ENCODE assay signal across 13 cellular contexts in genomic region chr10:114343623-114344306, GRCh38.
A peak's percentile ranks its signal among the peaks of the same experiment; 100 is the strongest.
DNase-seq lines count a peak whose midpoint lies in the region; ATAC-seq, FAIRE-seq and TF ChIP-seq lines count a peak whose summit lies in the region.
"Had no signal": no experiment of that assay in that cellular context is flagged by ENCODE, and none has a peak within 500 bp of the region (broad histone marks: within the 10 kb centered on the region; RNA-seq: fewer than 3 reads in every experiment).

No MANE protein-coding gene starts in this region.

- H2BK12ac ChIP-seq in H1 (ENCODE audit: low read depth, low read length) (peak overlapping the region; percentile 60; the same call in 1 of the 2 replicates), trophoblast cell (ENCODE audit: low read length) (peak overlapping the region; percentile 68)

- 0 out of 2 replicates have a peak overlapping the region, but pooled peaks have one; percentile 8 for H2BK5ac ChIP-seq in H1 (ENCODE audit: low read depth, low read length)
- peak overlapping the region; percentile 11 for H2BK5ac ChIP-seq in trophoblast cell (ENCODE audit: low read depth, low read length, poor library complexity)

- H3K4me1 ChIP-seq in H1 (replicated peaks in 1 of 4; ENCODE audit: control insufficient read depth in 3 of 4, insufficient read depth in 4 of 4, low read length in 3 of 4) (no peaks in the 10 kb centered on the region; a peak in 1 of 7 replicates), trophoblast cell (ENCODE audit: control insufficient read depth in 1 of 2, insufficient read depth in 2 of 2, low read length in 2 of 2) (peaks cover 39 to 40% of the 10 kb centered on the region in 2 experiments)

- H3K23ac ChIP-seq in H1 (ENCODE audit: insufficient read length) (no peak overlapping the region), trophoblast cell (ENCODE audit: low read length) (no peak overlapping the region)

- H3K79me2 ChIP-seq in H1 (ENCODE audit: control insufficient read depth in 1 of 2, insufficient read depth in 2 of 2, low read length in 2 of 2) (no peaks in the 10 kb centered on the region), trophoblast cell (ENCODE audit: control insufficient read depth, insufficient read depth, low read length, poor library complexity) (peaks cover 9% of the 10 kb centered on the region)

- H4K91ac ChIP-seq in H1 (replicated peaks; ENCODE audit: insufficient read length, low read length) (no peak overlapping the region), trophoblast cell (ENCODE audit: low read depth, low read length) (peak overlapping the region; percentile 42)

- H2BK20ac ChIP-seq in H1 (ENCODE audit: low read length): no peak overlapping the region

- H3K4me2 ChIP-seq in H1 (ENCODE audit: insufficient read depth in 1 of 2, low read depth in 2 of 2, low read length in 2 of 2) (no peak overlapping the region), trophoblast cell (ENCODE audit: low read length) (no peak overlapping the region)

- H3K9ac ChIP-seq in H1 (replicated peaks in 1 of 4; ENCODE audit: extremely low read depth in 1 of 4, low read depth in 3 of 4, low read length in 3 of 4) (no peak overlapping the region), trophoblast cell (ENCODE audit: low read length) (no peak overlapping the region)

- H2AFZ ChIP-seq in H1 (ENCODE audit: low read length): no peak overlapping the region
- no peak overlapping the region for H2AFZ ChIP-seq in trophoblast cell (ENCODE audit: insufficient read depth, low read length, poor library complexity)

- H3K36me3 ChIP-seq in H1 (ENCODE audit: control insufficient read depth in 2 of 4, insufficient read depth in 4 of 4, low read length in 3 of 4): no peaks in the 10 kb centered on the region
- peaks cover 9 to 19% of the 10 kb centered on the region in 2 experiments for H3K36me3 ChIP-seq in trophoblast cell (ENCODE audit: control insufficient read depth in 1 of 2, insufficient read depth in 2 of 2, low read length in 2 of 2)
- no peaks in the 10 kb centered on the region for H3K36me3 ChIP-seq in WERI-Rb-1

- ATAC-seq in HG03342 (IDR thresholded peaks at IDR 0.05; ENCODE audit: unreplicated experiment) (no peak), HG03135 (IDR thresholded peaks at IDR 0.05; ENCODE audit: unreplicated experiment) (no peak)
- ATAC-seq: activated CD4-positive, CD25-positive, alpha-beta regulatory T cell treated with anti-CD3 and anti-CD28 coated beads, Interleukin-2, amount 50 U/mL, for 24 hours had no signal

- no peak overlapping the region for H3K56ac ChIP-seq in H1 (replicated peaks; ENCODE audit: insufficient read length, low read depth, low read length)

- no peak overlapping the region for H4K5ac ChIP-seq in H1 (ENCODE audit: insufficient read length, low read depth, low read length)

- H3K79me1 ChIP-seq in H1 (ENCODE audit: low read depth, low read length) (no peaks in the 10 kb centered on the region), trophoblast cell (ENCODE audit: low read length) (peaks cover 31% of the 10 kb centered on the region)

- CTCF ChIA-PET in H1 (lab: Charles Lee; ENCODE audit: partially characterized antibody): interaction anchor here (0.7 to 8.4 kb wide), 11 partner anchors 9 to 94 kb away, joined by 3 to 48 read pairs (median 4); no protein-coding TSS in a partner anchor

- H3K23me2 ChIP-seq in H1 (ENCODE audit: low read depth, low read length): no peaks in the 10 kb centered on the region

- H3K27ac ChIP-seq in H1 (ENCODE audit: low read depth, low read length): no peak overlapping the region
- no peak overlapping the region for H3K27ac ChIP-seq in trophoblast cell (ENCODE audit: low read depth, low read length)
- H3K27ac ChIP-seq in WERI-Rb-1: no peak overlapping the region
- H3K27ac ChIP-seq: HL-60 had no signal

- H3K4ac ChIP-seq in H1 (replicated peaks; ENCODE audit: insufficient read length, low read depth, low read length): no peak overlapping the region
- peak overlapping the region; percentile 66 for H3K4ac ChIP-seq in trophoblast cell (ENCODE audit: low read depth, low read length)

- 91% methylated on average over 8 of the region's 8 CpGs; no CpG with 5 or more reads in 1 of the 2 experiments for WGBS in H1 (ENCODE audit: extremely low coverage in 1 of 2, insufficient coverage in 1 of 2, insufficient read length in 1 of 2, insufficient replicate concordance in 2 of 2, low coverage in 1 of 2, low lambda C conversion rate in 2 of 2, missing lambda C conversion rate in 1 of 2), 2 experiments
- WGBS in trophoblast cell (ENCODE audit: extremely low coverage, insufficient coverage, insufficient read length): no CpG with 5 or more reads among the region's 8 CpGs

- H4K20me1 ChIP-seq in H1 (replicated peaks in 1 of 2; ENCODE audit: control insufficient read depth in 1 of 2, insufficient read depth in 2 of 2, low read length in 2 of 2): no peaks in the 10 kb centered on the region

- POLR2A ChIA-PET in H1 (lab: Charles Lee; ENCODE audit: partially characterized antibody): no interaction called here

- no peak overlapping the region for H2AK5ac ChIP-seq in H1 (ENCODE audit: low read depth, low read length)
- peak overlapping the region; percentile 27 for H2AK5ac ChIP-seq in trophoblast cell (ENCODE audit: low read length)

- H3K27me3 ChIP-seq in H1 (replicated peaks in 1 of 4; ENCODE audit: control insufficient read depth in 3 of 4, extremely low read depth in 1 of 4, insufficient read depth in 3 of 4, low read length in 3 of 4) (no peaks in the 10 kb centered on the region), trophoblast cell (ENCODE audit: insufficient read depth, low read length) (no peaks in the 10 kb centered on the region), WERI-Rb-1 (ENCODE audit: insufficient read depth, low read depth, severe bottlenecking) (no peaks in the 10 kb centered on the region)
- H3K27me3 ChIP-seq: testis had no signal

- no peaks in the 10 kb centered on the region for H3K9me3 ChIP-seq in H1 (ENCODE audit: insufficient read depth in 2 of 2, low read depth in 1 of 2, low read length in 1 of 2)
- no peaks in the 10 kb centered on the region for H3K9me3 ChIP-seq in trophoblast cell (ENCODE audit: insufficient read depth, low read depth, low read length)
- H3K9me3 ChIP-seq in WERI-Rb-1 (ENCODE audit: severe bottlenecking): peaks cover 3% of the 10 kb centered on the region
- H3K9me3 ChIP-seq: testis had no signal

- no peak overlapping the region for H2BK120ac ChIP-seq in H1 (replicated peaks; ENCODE audit: low read depth, low read length)
- no peak overlapping the region for H2BK120ac ChIP-seq in trophoblast cell (ENCODE audit: insufficient read depth, low read length, poor library complexity)

- TF ChIP-seq RAD21 in H1 (IDR thresholded peaks at IDR 0.05 in 1 of 2, conservative IDR thresholded peaks at IDR 0.05 in 1 of 2; ENCODE audit: low read depth in 2 of 2, low read length in 2 of 2): no peak

- TF ChIP-seq CTCF in H1 (IDR thresholded peaks at IDR 0.05; ENCODE audit: control extremely low read depth in 1 of 3, insufficient read depth in 1 of 3, low read depth in 1 of 3, low read length in 3 of 3): no peak
- no peak for TF ChIP-seq CTCF in WERI-Rb-1 (IDR thresholded peaks at IDR 0.05; ENCODE audit: low read depth, low read length)

- H3K14ac ChIP-seq in H1 (ENCODE audit: insufficient read length): no peak overlapping the region
- peak overlapping the region; percentile 46 for H3K14ac ChIP-seq in trophoblast cell (ENCODE audit: low read length)

- H4K8ac ChIP-seq in H1 (ENCODE audit: extremely low read depth, insufficient read depth, low read length) (no peak overlapping the region), trophoblast cell (ENCODE audit: low read depth, low read length) (peak overlapping the region; percentile 45)

- no peak for TF ChIP-seq POLR2A in H1 (IDR thresholded peaks at IDR 0.05; ENCODE audit: control extremely low read depth in 1 of 2, low read depth in 2 of 2, low read length in 2 of 2)

- peak; percentile 84 for DNase-seq in DMS153 treated with DMSO at 0.1 percent for 48 hours (lab: John Stamatoyannopoulos, UW; ENCODE audit: unreplicated experiment)
- DNase-seq in NCI-H69 (lab: John Stamatoyannopoulos, UW): peak; percentile 82
- no peak for DNase-seq in H1 (ENCODE audit: low read depth in 1 of 2, low spot score in 2 of 2)
- no peak for DNase-seq in trophoblast cell
- no peak for DNase-seq in WERI-Rb-1
- no peak for DNase-seq in activated CD4-positive, alpha-beta T cell treated with anti-CD3 and anti-CD28 coated beads for 4 hours
- DNase-seq: HCEC 1CT, T-helper 1 cell, testis had no signal

- TF ChIP-seq EP300 in H1 (IDR thresholded peaks at IDR 0.05; ENCODE audit: borderline replicate concordance in 1 of 2, low read depth in 2 of 2, low read length in 2 of 2): no peak

- no peak overlapping the region for H4K12ac ChIP-seq in trophoblast cell (ENCODE audit: low read depth, low read length)

- no peak overlapping the region for H3K4me3 ChIP-seq in H1 (ENCODE audit: extremely low read depth in 1 of 4, insufficient read depth in 2 of 4, low read depth in 3 of 4, low read length in 4 of 4)
- H3K4me3 ChIP-seq in trophoblast cell (ENCODE audit: low read depth, low read length): no peak overlapping the region
- H3K4me3 ChIP-seq in WERI-Rb-1 (ENCODE audit: low read depth, low read length): no peak overlapping the region
- H3K4me3 ChIP-seq: testis had no signal

- H3K18ac ChIP-seq in H1 (ENCODE audit: extremely low read depth, low read length) (no peak overlapping the region), trophoblast cell (ENCODE audit: low read length) (peak overlapping the region; percentile 82)

- no peak for FAIRE-seq in H1 (lab: Jason Lieb, UNC)

- no peak overlapping the region for H2BK15ac ChIP-seq in H1 (ENCODE audit: low read length)

TF ChIP-seq in H1, 55 proteins besides CTCF, POLR2A, EP300 and RAD21 (continues in another document):
- TF ChIP-seq, protein P1, sequence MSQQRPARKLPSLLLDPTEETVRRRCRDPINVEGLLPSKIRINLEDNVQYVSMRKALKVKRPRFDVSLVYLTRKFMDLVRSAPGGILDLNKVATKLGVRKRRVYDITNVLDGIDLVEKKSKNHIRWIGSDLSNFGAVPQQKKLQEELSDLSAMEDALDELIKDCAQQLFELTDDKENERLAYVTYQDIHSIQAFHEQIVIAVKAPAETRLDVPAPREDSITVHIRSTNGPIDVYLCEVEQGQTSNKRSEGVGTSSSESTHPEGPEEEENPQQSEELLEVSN (IDR thresholded peaks at IDR 0.05): no peak
- TF ChIP-seq SIN3A (conservative IDR thresholded peaks at IDR 0.05 in 1 of 2, IDR thresholded peaks at IDR 0.05 in 1 of 2; ENCODE audit: low read depth in 1 of 2, low read length in 2 of 2) (no peak), KDM4A (IDR thresholded peaks at IDR 0.05; ENCODE audit: low read depth, low read length, severe bottlenecking) (no peak), CTBP2 (IDR thresholded peaks at IDR 0.05; ENCODE audit: borderline replicate concordance, insufficient read depth, insufficient read length, low read length) (no peak), CHD2 (IDR thresholded peaks at IDR 0.05; ENCODE audit: low read length) (no peak), MAFK (IDR thresholded peaks at IDR 0.05; ENCODE audit: low read depth, low read length) (no peak), YY1 (IDR thresholded peaks at IDR 0.05; ENCODE audit: low read depth, low read length) (no peak)
- TF ChIP-seq, protein P2, sequence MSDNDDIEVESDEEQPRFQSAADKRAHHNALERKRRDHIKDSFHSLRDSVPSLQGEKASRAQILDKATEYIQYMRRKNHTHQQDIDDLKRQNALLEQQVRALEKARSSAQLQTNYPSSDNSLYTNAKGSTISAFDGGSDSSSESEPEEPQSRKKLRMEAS (IDR thresholded peaks at IDR 0.05): no peak

Comparison
In these comparisons a context has a peak if more than half of its experiments do, and no peak if none do; other contexts are left out.
1. DNase-seq: peak in DMS153 treated with DMSO at 0.1 percent for 48 hours (single experiment) and NCI-H69 (single experiment); none in H1 (0 of 2), trophoblast cell (0 of 2), WERI-Rb-1 (single experiment) and activated CD4-positive, alpha-beta T cell treated with anti-CD3 and anti-CD28 coated beads for 4 hours (0 of 2).